Comparison of ENCODE assay signal across 9 cellular contexts in genomic region chr13:23871616-23872220, GRCh38. TPM values are rescaled to one million over a fixed set of nuclear protein-coding genes. Genes with fewer than 3 reads are reported as not detected.
A peak's percentile ranks its signal among the peaks of the same experiment; 100 is the strongest.
DNase-seq lines count a peak whose midpoint lies in the region; ATAC-seq and TF ChIP-seq lines count a peak whose summit lies in the region.
"Had no signal": no experiment of that assay in that cellular context is flagged by ENCODE, and none has a peak within 500 bp of the region (broad histone marks: within the 10 kb centered on the region; RNA-seq: fewer than 3 reads in every experiment).

No MANE protein-coding gene starts in this region.

- H3K27ac ChIP-seq in lung (ENCODE audit: low read depth in 1 of 2, low read length in 1 of 2) (no peak overlapping the region), caudate nucleus (ENCODE audit: low read depth, low read length) (no peak overlapping the region)
- H3K27ac ChIP-seq: SJCRH30 had no signal

- peaks cover 0 to 11% of the 10 kb centered on the region in 2 donors for H3K36me3 ChIP-seq in lung (ENCODE audit: control insufficient read depth in 2 of 2, insufficient read depth in 2 of 2, low read length in 2 of 2)
- H3K36me3 ChIP-seq: SJCRH30 had no signal

- ATAC-seq in lung (ENCODE audit: insufficient read depth, low FRiP score) (peak; percentile 68), HG02884 (IDR thresholded peaks at IDR 0.05; ENCODE audit: unreplicated experiment) (no peak), GM19463 (IDR thresholded peaks at IDR 0.05; ENCODE audit: unreplicated experiment) (no peak)
- ATAC-seq in activated T-cell treated with anti-CD3 and anti-CD28 coated beads, Interleukin-2, amount 50 U/mL, for 72 hours (replicated peaks in 1 of 2), result no peak

- no peaks in the 10 kb centered on the region for H3K36me3 Mint-ChIP-seq in activated T-cell treated with anti-CD3 and anti-CD28 coated beads, Interleukin-2, amount 50 U/mL, for 72 hours (ENCODE audit: insufficient read depth in 2 of 2)

- H3K4me1 Mint-ChIP-seq in activated T-cell treated with anti-CD3 and anti-CD28 coated beads, Interleukin-2, amount 50 U/mL, for 72 hours (ENCODE audit: low read depth), result no peaks in the 10 kb centered on the region

- H3K4me1 ChIP-seq in lung (ENCODE audit: control insufficient read depth in 2 of 2, insufficient read depth in 2 of 2, low read length in 2 of 2), result peaks cover 0 to 4% of the 10 kb centered on the region in 2 donors

- DNase-seq in GF-D8 (lab: John Stamatoyannopoulos, UW) (peak; percentile 14), NB4 (ENCODE audit: low read depth) (peak; percentile 13), lung (ENCODE audit: low spot score) (no peak), caudate nucleus (lab: John Stamatoyannopoulos, UW) (no peak)
- peak; percentile 18 for DNase-seq in central memory CD4-positive, alpha-beta T cell
- no peak for DNase-seq in activated T-cell treated with anti-CD3 and anti-CD28 coated beads, Interleukin-2, amount 50 U/mL, for 72 hours

- TF ChIP-seq CTCF in NB4 (IDR thresholded peaks at IDR 0.05; ENCODE audit: low read depth, low read length), result peak; percentile 6
- TF ChIP-seq CTCF in lung (IDR thresholded peaks at IDR 0.05; ENCODE audit: control extremely low read depth, extremely low read depth), result peak; percentile 35

- H3K27me3 ChIP-seq in lung (ENCODE audit: control insufficient read depth, insufficient read depth), result no peaks in the 10 kb centered on the region
- H3K27me3 ChIP-seq: SJCRH30 had no signal

- no peak overlapping the region for H3K4me3 Mint-ChIP-seq in activated T-cell treated with anti-CD3 and anti-CD28 coated beads, Interleukin-2, amount 50 U/mL, for 72 hours

- WGBS in lung, 2 donors, result 89 to 93% methylated on average over 2 of the region's 2 CpGs

- H3K9me3 Mint-ChIP-seq in activated T-cell treated with anti-CD3 and anti-CD28 coated beads, Interleukin-2, amount 50 U/mL, for 72 hours, result no peaks in the 10 kb centered on the region

- H3K4me3 ChIP-seq in NB4 (ENCODE audit: low read depth, low read length) (no peak overlapping the region), lung (no peak overlapping the region)
- H3K4me3 ChIP-seq: SJCRH30 had no signal

- H3K9me3 ChIP-seq in lung (ENCODE audit: control insufficient read depth in 2 of 2, insufficient read depth in 1 of 2, low read length in 1 of 2), result no peaks in the 10 kb centered on the region
- H3K9me3 ChIP-seq: SJCRH30 had no signal

- no peak overlapping the region for H3K27ac Mint-ChIP-seq in activated T-cell treated with anti-CD3 and anti-CD28 coated beads, Interleukin-2, amount 50 U/mL, for 72 hours

- TF ChIP-seq POLR2A in NB4 (IDR thresholded peaks at IDR 0.05; ENCODE audit: extremely low read depth, insufficient read length), result no peak

- no peaks in the 10 kb centered on the region for H3K27me3 Mint-ChIP-seq in activated T-cell treated with anti-CD3 and anti-CD28 coated beads, Interleukin-2, amount 50 U/mL, for 72 hours (ENCODE audit: low read depth)

RNA-seq across cellular contexts. Expression of gene MIPEP, which starts 17.5 kb away (rescaled TPM):
- 10 to 100 TPM; 18.3 to 32.2 TPM for total RNA-seq in lung
- polyA plus RNA-seq in lung, result 10 to 100 TPM; 12.9 to 35.1 TPM
- 10 to 100 TPM; 12.1 to 15.2 TPM for total RNA-seq in activated T-cell treated with anti-CD3 and anti-CD28 coated beads, Interleukin-2, amount 50 U/mL, for 72 hours

RNA-seq across cellular contexts. Expression of gene C1QTNF9B, which starts 25.6 kb away (rescaled TPM):
- total RNA-seq in lung, result under 1 TPM in 1 of 2 donors, not detected in 1; 0.21 TPM
- polyA plus RNA-seq in lung, result not detected
- total RNA-seq in activated T-cell treated with anti-CD3 and anti-CD28 coated beads, Interleukin-2, amount 50 U/mL, for 72 hours, result not detected
- total RNA-seq: SJCRH30 had no signal

Comparison
In these comparisons a context has a peak if more than half of its experiments do, and no peak if none do; other contexts are left out.
1. DNase-seq: peak in GF-D8 (single experiment), NB4 (single experiment) and central memory CD4-positive, alpha-beta T cell (single experiment); none in lung (single experiment), caudate nucleus (0 of 61) and activated T-cell treated with anti-CD3 and anti-CD28 coated beads, Interleukin-2, amount 50 U/mL, for 72 hours (0 of 2).